In the genomic region with DNA sequence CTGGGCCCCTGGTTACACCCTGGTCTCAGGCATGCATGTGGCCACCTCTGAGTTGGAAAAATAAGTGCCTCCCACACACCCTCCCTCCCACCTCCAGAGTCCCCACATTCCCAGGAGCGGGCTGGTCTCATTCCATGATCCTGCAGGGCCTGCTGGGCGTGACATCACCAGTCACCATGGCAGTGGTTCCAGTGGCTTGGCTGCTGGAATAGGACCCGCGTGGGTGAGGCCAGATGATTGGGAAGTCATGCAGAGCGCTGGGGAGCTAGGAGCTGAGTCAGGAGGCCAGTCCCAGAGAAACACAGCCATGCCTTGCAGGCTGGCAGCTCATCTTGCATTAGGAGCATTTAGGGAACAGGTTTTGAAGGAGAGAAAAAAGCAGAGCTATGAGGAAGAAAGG, we compare ENCODE assay signal across 8 cellular contexts.
DNase-seq lines count a peak whose midpoint lies in the region; ATAC-seq, FAIRE-seq and TF ChIP-seq lines count a peak whose summit lies in the region.

No MANE protein-coding gene starts in this region.

- TF ChIP-seq CTCF in body of pancreas (IDR thresholded peaks at IDR 0.05) (no peak), hepatocyte (IDR thresholded peaks at IDR 0.05; ENCODE audit: poor library complexity) (no peak), retinal pigment epithelial cell (conservative IDR thresholded peaks at IDR 0.05; ENCODE audit: low read depth, low read length) (no peak), glutamatergic neuron (IDR thresholded peaks at IDR 0.05; ENCODE audit: partially characterized antibody, unreplicated experiment) (no peak)

- ATAC-seq in body of pancreas, result no peak

- H3K4me1 ChIP-seq in body of pancreas (no peaks in the 10 kb centered on the region), hepatocyte (ENCODE audit: insufficient read depth) (no peaks in the 10 kb centered on the region)

- TF ChIP-seq POLR2A in body of pancreas (IDR thresholded peaks at IDR 0.05), result no peak

- peaks cover 2% of the 10 kb centered on the region for H3K9me3 Mint-ChIP-seq in glutamatergic neuron (ENCODE audit: unreplicated experiment)

- intact Hi-C loops in body of pancreas (cut with DNase I), result loop anchor here (10.0 kb wide), 1 partner anchor 193 kb away; no protein-coding TSS in a partner anchor

- no peak overlapping the region for H3K27ac Mint-ChIP-seq in glutamatergic neuron (ENCODE audit: unreplicated experiment)

- H3K9me3 ChIP-seq in body of pancreas (no peaks in the 10 kb centered on the region), hepatocyte (ENCODE audit: low read depth) (no peaks in the 10 kb centered on the region)

- H3K27me3 ChIP-seq in body of pancreas (no peaks in the 10 kb centered on the region), hepatocyte (no peaks in the 10 kb centered on the region)

- H2AFZ ChIP-seq in hepatocyte, result no peak overlapping the region

- H3K4me3 ChIP-seq in body of pancreas (no peak overlapping the region), hepatocyte (no peak overlapping the region), retinal pigment epithelial cell (ENCODE audit: low read length) (no peak overlapping the region)

- no peak overlapping the region for H3K4me3 Mint-ChIP-seq in glutamatergic neuron (ENCODE audit: unreplicated experiment)

- H3K36me3 ChIP-seq in body of pancreas (replicated peaks in 1 of 2; ENCODE audit: insufficient read depth in 1 of 2, low read depth in 2 of 2) (no peaks in the 10 kb centered on the region), hepatocyte (replicated peaks; ENCODE audit: insufficient read depth, low read depth) (no peaks in the 10 kb centered on the region)

- no peaks in the 10 kb centered on the region for H3K79me2 ChIP-seq in hepatocyte

- no peak for FAIRE-seq in GM19239 (lab: Jason Lieb, UNC)

- peak; percentile 96 for DNase-seq in GM03348 (ENCODE audit: low spot score)
- DNase-seq in body of pancreas, result peak in 3 of 4 donors; percentile 15 to 26 (median 18)
- peak; percentile 30 for DNase-seq in hepatocyte (ENCODE audit: low spot score)
- DNase-seq in retinal pigment epithelial cell (ENCODE audit: low read depth), result peak; percentile 81
- no peak for DNase-seq in GM19239 (ENCODE audit: insufficient read length, low spot score)
- DNase-seq in foreskin melanocyte, result no peak
- no peak for DNase-seq in stimulated activated CD4-positive, alpha-beta T cell treated with anti-CD3 and anti-CD28 coated beads, Interleukin-4, amount 100 ng/mL, for 24 hours
- DNase-seq in glutamatergic neuron, result no peak

- no peaks in the 10 kb centered on the region for H3K4me1 Mint-ChIP-seq in glutamatergic neuron (ENCODE audit: low read depth, unreplicated experiment)

- H3K27me3 Mint-ChIP-seq in glutamatergic neuron (ENCODE audit: unreplicated experiment), result peaks cover 3% of the 10 kb centered on the region

- H3K9me2 ChIP-seq in hepatocyte (replicated peaks; ENCODE audit: insufficient read depth), result no peaks in the 10 kb centered on the region

- no peak overlapping the region for H3K4me2 ChIP-seq in hepatocyte

- no peaks in the 10 kb centered on the region for H3K36me3 Mint-ChIP-seq in glutamatergic neuron (ENCODE audit: unreplicated experiment)

- H3K27ac ChIP-seq in body of pancreas, result no peak overlapping the region
- no peak overlapping the region for H3K27ac ChIP-seq in hepatocyte

- WGBS in body of pancreas, 2 donors, result 49 to 53% methylated on average over 5 of the region's 5 CpGs
- 76% methylated on average over 5 of the region's 5 CpGs for WGBS in hepatocyte (ENCODE audit: low lambda C conversion rate, missing lambda C conversion rate)

- H4K20me1 ChIP-seq in hepatocyte (ENCODE audit: insufficient read depth, poor library complexity, severe bottlenecking), result no peaks in the 10 kb centered on the region

Comparison
In these comparisons a context has a peak if more than half of its experiments do, and no peak if none do; other contexts are left out.
1. DNase-seq: peak in GM03348 (single experiment), body of pancreas (3 of 4), hepatocyte (single experiment) and retinal pigment epithelial cell (single experiment); none in GM19239 (single experiment), foreskin melanocyte (single experiment), stimulated activated CD4-positive, alpha-beta T cell treated with anti-CD3 and anti-CD28 coated beads, Interleukin-4, amount 100 ng/mL, for 24 hours (single experiment) and glutamatergic neuron (single experiment).